In genomic region chr14:70045715-70046535, GRCh38 we compare ENCODE assay signal across 1 cellular context.
A peak's percentile ranks its signal among the peaks of the same experiment; 100 is the strongest.
TF ChIP-seq lines count a peak whose summit lies in the region.

No MANE protein-coding gene starts in this region.

TF ChIP-seq in HCT116, 20 proteins besides CTCF, POLR2A, EP300 and RAD21 (continued from another document):
- TF ChIP-seq TCF7L2 (IDR thresholded peaks at IDR 0.05; ENCODE audit: borderline replicate concordance, extremely low read depth, insufficient read depth, insufficient read length) = peak; percentile 33
- no peak for TF ChIP-seq FOSL1 (IDR thresholded peaks at IDR 0.05; ENCODE audit: low read depth)
- TF ChIP-seq SP1 (IDR thresholded peaks at IDR 0.05; ENCODE audit: low read depth) = no peak
- TF ChIP-seq ATF3 (IDR thresholded peaks at IDR 0.05) = no peak
- TF ChIP-seq EGR1 (IDR thresholded peaks at IDR 0.05; ENCODE audit: low read depth) = no peak
- peak; percentile 92 for TF ChIP-seq YY1 (IDR thresholded peaks at IDR 0.05; ENCODE audit: extremely low read depth, insufficient replicate concordance, low read depth, low read length)
- no peak for TF ChIP-seq EZH2phosphoT487 (IDR thresholded peaks at IDR 0.05; ENCODE audit: borderline replicate concordance)
- TF ChIP-seq POLR2AphosphoS5 (IDR thresholded peaks at IDR 0.05; ENCODE audit: low read depth, low read length) = 0 out of 2 replicates have a peak, but pooled peaks have one; percentile 20
- TF ChIP-seq SIN3A (IDR thresholded peaks at IDR 0.05; ENCODE audit: low read depth) = no peak
- TF ChIP-seq ELF1 (IDR thresholded peaks at IDR 0.05; ENCODE audit: borderline replicate concordance, low read depth) = no peak
- no peak for TF ChIP-seq ZNF274 (IDR thresholded peaks at IDR 0.05; ENCODE audit: low read depth, low read length)
- TF ChIP-seq ZFX (IDR thresholded peaks at IDR 0.05) = peak; percentile 49
- TF ChIP-seq MAX (IDR thresholded peaks at IDR 0.05) = peak; percentile 91
- no peak for TF ChIP-seq SRF (IDR thresholded peaks at IDR 0.05; ENCODE audit: low read depth)
- no peak for TF ChIP-seq JUND (IDR thresholded peaks at IDR 0.05)
- no peak for TF ChIP-seq EZH2 (IDR thresholded peaks at IDR 0.05)
